8 cellular contexts compared by ENCODE assay signal in genomic region chr1:29271724-29272123, GRCh38. TPM values are rescaled to one million over a fixed set of nuclear protein-coding genes. Genes with fewer than 3 reads are reported as not detected.
DNase-seq lines count a peak whose midpoint lies in the region; ATAC-seq and TF ChIP-seq lines count a peak whose summit lies in the region.

No MANE protein-coding gene starts in this region.

- H3K36me3 ChIP-seq in HUES64 (ENCODE audit: insufficient read depth, low read length) (no peaks in the 10 kb centered on the region; the same call in 1 of the 2 replicates), transverse colon (no peaks in the 10 kb centered on the region)

- TF ChIP-seq POLR2A in transverse colon (IDR thresholded peaks at IDR 0.05): no peak

- H3K4me1 ChIP-seq in HUES64 (ENCODE audit: insufficient read depth, low read length) (peaks cover 18% of the 10 kb centered on the region), transverse colon (peaks cover 10 to 26% (median 16%) of the 10 kb centered on the region in 4 donors)

- no peak for TF ChIP-seq EP300 in transverse colon (IDR thresholded peaks at IDR 0.05; ENCODE audit: low read depth)

- H3K4me3 ChIP-seq in HUES64 (ENCODE audit: low read length) (peak overlapping the region; percentile 17; the same call in 1 of the 2 replicates), cardiac fibroblast (replicated peaks in 1 of 2; ENCODE audit: low read depth in 2 of 2, low read length in 2 of 2) (no peak overlapping the region), transverse colon (no peak overlapping the region)

- H3K27me3 ChIP-seq in HUES64 (ENCODE audit: insufficient read depth, low read length): no peaks in the 10 kb centered on the region
- H3K27me3 ChIP-seq in transverse colon: no peaks in the 10 kb centered on the region

- H3K9ac ChIP-seq in HUES64 (ENCODE audit: low read depth, low read length): peak overlapping the region; percentile 32; the same call in 1 of the 2 replicates

- peak overlapping the region; percentile 67 for H3K27ac ChIP-seq in HUES64 (ENCODE audit: low read depth, low read length)
- H3K27ac ChIP-seq in transverse colon: peak overlapping the region in 3 of 4 donors; percentile 33 to 47 (median 38)

- H3K9me3 ChIP-seq in HUES64 (ENCODE audit: insufficient read depth, low read depth, low read length) (no peaks in the 10 kb centered on the region), transverse colon (no peaks in the 10 kb centered on the region)

- peak; percentile 55 to 85 for DNase-seq in cardiac fibroblast (ENCODE audit: low read depth in 2 of 2)
- DNase-seq in iris pigment epithelial cell (ENCODE audit: low read depth): peak; percentile 77
- DNase-seq in transverse colon: peak; percentile 84
- no peak for DNase-seq in NCI-H2081 (lab: John Stamatoyannopoulos, UW)
- DNase-seq in NCI-H82 treated with DMSO at 0.1 percent for 48 hours (lab: John Stamatoyannopoulos, UW; ENCODE audit: unreplicated experiment): no peak
- DNase-seq in activated T-cell treated with anti-CD3 and anti-CD28 coated beads for 4 hours: no peak

- in situ Hi-C loops in transverse colon (cut with MboI; ENCODE audit: low pct_ligation_motif_present in 1 of 4, low pct_unique_long_range_greater_than_20kb in 1 of 4, low sequenced_read_pairs in 3 of 4): loop anchor here in 2 of 4 donors (25.0 kb wide), 2 partner anchors 516 to 816 kb away; no protein-coding TSS in a partner anchor

- no peak for TF ChIP-seq CTCF in cardiac fibroblast (IDR thresholded peaks at IDR 0.05; ENCODE audit: low read depth, low read length)
- TF ChIP-seq CTCF in transverse colon (IDR thresholded peaks at IDR 0.05): no peak

- WGBS in HUES64: 20% methylated on average over 7 of the region's 7 CpGs
- 12 to 44% methylated on average over 2 to 7 of the region's 7 CpGs for WGBS in transverse colon (ENCODE audit: low coverage in 1 of 2), 2 donors

- ATAC-seq in GM18873 (IDR thresholded peaks at IDR 0.05; ENCODE audit: low FRiP score, unreplicated experiment): no peak

- intact Hi-C loops in transverse colon (cut with DNase I; ENCODE audit: low total_unique reads): no loop called here

RNA-seq across cellular contexts. Expression of gene PTPRU, which starts 35.4 kb away (rescaled TPM):
- 15.8 TPM for polyA plus RNA-seq in HUES64 (2013, experiment 1 of 2)
- polyA plus RNA-seq in HUES64 (2013, experiment 2 of 2): 22.9 TPM
- 1 to 10 TPM; 5.6 to 9.7 (median 7.4) TPM for total RNA-seq in transverse colon

RNA-seq across cellular contexts. Expression of gene MECR, which starts 41.0 kb away (rescaled TPM):
- 24.9 TPM for polyA plus RNA-seq in HUES64 (2013, experiment 1 of 2)
- 26.4 TPM for polyA plus RNA-seq in HUES64 (2013, experiment 2 of 2)
- total RNA-seq in transverse colon: 10 to 100 TPM in 2 of 4 donors, 1 to 10 TPM in 1, not detected in 1; 5.2 to 16.0 (median 12.2) TPM

Comparison
In these comparisons a context has a peak if more than half of its experiments do, and no peak if none do; other contexts are left out.
1. DNase-seq: peak in cardiac fibroblast (2 of 2), iris pigment epithelial cell (single experiment) and transverse colon (single experiment); none in NCI-H2081 (0 of 2), NCI-H82 treated with DMSO at 0.1 percent for 48 hours (single experiment) and activated T-cell treated with anti-CD3 and anti-CD28 coated beads for 4 hours (single experiment).